Comparison of ENCODE assay signal across 15 cellular contexts in genomic region chr14:68807987-68808386, GRCh38. TPM values are rescaled to one million over a fixed set of nuclear protein-coding genes. Genes with fewer than 3 reads are reported as not detected.
DNase-seq lines count a peak whose midpoint lies in the region; ATAC-seq and TF ChIP-seq lines count a peak whose summit lies in the region.
"Had no signal": no experiment of that assay in that cellular context is flagged by ENCODE, and none has a peak within 500 bp of the region (broad histone marks: within the 10 kb centered on the region; RNA-seq: fewer than 3 reads in every experiment).

No MANE protein-coding gene starts in this region.

- H4K20me1 ChIP-seq in DOHH2 (ENCODE audit: control insufficient read depth, insufficient read depth, low read depth, low read length): no peaks in the 10 kb centered on the region

- H3K27me3 ChIP-seq in DOHH2 (ENCODE audit: control insufficient read depth, low read length): no peaks in the 10 kb centered on the region

- H3K36me3 ChIP-seq in DOHH2 (ENCODE audit: control insufficient read depth, low read length): peaks cover 13% of the 10 kb centered on the region

- H3K9me3 Mint-ChIP-seq in activated B cell treated with CpG ODN at 0.5 μM for 24 hours: no peaks in the 10 kb centered on the region
- H3K9me3 Mint-ChIP-seq in mesothelial cell of epicardium: peaks cover 17% of the 10 kb centered on the region
- H3K9me3 Mint-ChIP-seq in stimulated activated effector memory CD8-positive, alpha-beta T cell treated with anti-CD3 and anti-CD28 coated beads, Interleukin-12 subunit alpha, Interleukin-12 subunit beta, amount 100 ng/mL, for 72 hours: no peaks in the 10 kb centered on the region
- peaks cover 21% of the 10 kb centered on the region for H3K9me3 Mint-ChIP-seq in WTC11
- H3K9me3 Mint-ChIP-seq: activated naive CD4-positive, alpha-beta T cell treated with anti-CD3 and anti-CD28 coated beads, Interleukin-2, amount 50 U/mL, for 72 hours; naive thymus-derived CD8-positive, alpha-beta T cell had no signal

- peaks cover 12% of the 10 kb centered on the region for H3K9me3 ChIP-seq in DOHH2 (ENCODE audit: control insufficient read depth, insufficient read depth, low read length)

- no peaks in the 10 kb centered on the region for H3K27me3 Mint-ChIP-seq in activated B cell treated with CpG ODN at 0.5 μM for 24 hours
- H3K27me3 Mint-ChIP-seq in mesothelial cell of epicardium (ENCODE audit: low read depth): no peaks in the 10 kb centered on the region
- no peaks in the 10 kb centered on the region for H3K27me3 Mint-ChIP-seq in WTC11 (ENCODE audit: low read depth)
- H3K27me3 Mint-ChIP-seq: naive thymus-derived CD8-positive, alpha-beta T cell; stimulated activated naive CD8-positive, alpha-beta T cell treated with anti-CD3 and anti-CD28 coated beads, Interleukin-15, amount 100 ng/mL, for 72 hours had no signal

- POLR2A ChIA-PET in activated B cell treated with CpG ODN at 0.5 μM for 24 hours (lab: Charles Lee) (interaction anchor here (1.1 to 23.4 kb wide), 9 partner anchors 7 to 541 kb away, joined by 3 to 2953 read pairs (median 7); partner anchors contain the start of gene ZFP36L1), WTC11 (lab: Charles Lee) (interaction anchor here (1.6 kb wide), 1 partner anchor 15 kb away, joined by 7 read pairs; the partner anchor contains the start of gene ZFP36L1)

- peak overlapping the region; percentile 85; the same call in 1 of the 2 replicates for H3K4me2 ChIP-seq in DOHH2 (ENCODE audit: low read length)

- H3K79me2 ChIP-seq in DOHH2 (ENCODE audit: control insufficient read depth, low read length): peaks cover 2% of the 10 kb centered on the region

- peaks cover 63% of the 10 kb centered on the region for H3K4me1 ChIP-seq in DOHH2 (ENCODE audit: control insufficient read depth, low read length)

- H3K4me3 ChIP-seq in DOHH2 (ENCODE audit: low read length): no peak overlapping the region

- peak overlapping the region; percentile 93 for H3K27ac ChIP-seq in DOHH2 (ENCODE audit: low read depth, low read length)
- H3K27ac ChIP-seq: HL-60 had no signal

- intact Hi-C loops in activated B cell treated with CpG ODN at 0.5 μM for 24 hours (cut with micrococcal nuclease): no loop called here

- H3K36me3 Mint-ChIP-seq in activated B cell treated with CpG ODN at 0.5 μM for 24 hours (ENCODE audit: low read depth): peaks cover 3% of the 10 kb centered on the region
- H3K36me3 Mint-ChIP-seq in mesothelial cell of epicardium: peaks cover 19% of the 10 kb centered on the region
- H3K36me3 Mint-ChIP-seq in stimulated activated effector memory CD8-positive, alpha-beta T cell treated with anti-CD3 and anti-CD28 coated beads, Interleukin-12 subunit alpha, Interleukin-12 subunit beta, amount 100 ng/mL, for 72 hours: no peaks in the 10 kb centered on the region
- peaks cover 18% of the 10 kb centered on the region for H3K36me3 Mint-ChIP-seq in WTC11

- peaks cover 17% of the 10 kb centered on the region for H3F3A ChIP-seq in DOHH2 (ENCODE audit: control insufficient read depth, insufficient read depth)

- ATAC-seq in activated B cell treated with CpG ODN at 0.5 μM for 24 hours (ENCODE audit: low read depth) (no peak), WTC11 (no peak), HG02763 (IDR thresholded peaks at IDR 0.05; ENCODE audit: unreplicated experiment) (no peak), HG03571 (IDR thresholded peaks at IDR 0.05; ENCODE audit: unreplicated experiment) (no peak), HG03521 (IDR thresholded peaks at IDR 0.05; ENCODE audit: unreplicated experiment) (no peak)
- no peak for ATAC-seq in stimulated activated effector memory CD8-positive, alpha-beta T cell treated with anti-CD3 and anti-CD28 coated beads, Interleukin-12 subunit alpha, Interleukin-12 subunit beta, amount 100 ng/mL, for 72 hours
- ATAC-seq: HCT116; stimulated activated naive CD8-positive, alpha-beta T cell treated with anti-CD3 and anti-CD28 coated beads, Interleukin-15, amount 100 ng/mL, for 72 hours had no signal

- no peak for DNase-seq in activated B cell treated with CpG ODN at 0.5 μM for 24 hours
- DNase-seq in mesothelial cell of epicardium (ENCODE audit: low spot score in 2 of 2, unreplicated experiment in 2 of 2): peak in 1 of 2 experiments; percentile 26
- DNase-seq in stimulated activated effector memory CD8-positive, alpha-beta T cell treated with anti-CD3 and anti-CD28 coated beads, Interleukin-12 subunit alpha, Interleukin-12 subunit beta, amount 100 ng/mL, for 72 hours (ENCODE audit: low spot score in 2 of 2): no peak
- no peak for DNase-seq in WTC11 (ENCODE audit: low spot score)
- DNase-seq: activated CD4-positive, CD25-positive, alpha-beta regulatory T cell; naive thymus-derived CD8-positive, alpha-beta T cell; NCI-H1436 treated with DMSO at 0.1 percent for 48 hours had no signal

- H3K27ac Mint-ChIP-seq in activated B cell treated with CpG ODN at 0.5 μM for 24 hours: peak overlapping the region; percentile 98
- H3K27ac Mint-ChIP-seq in mesothelial cell of epicardium: peak overlapping the region; percentile 90
- peak overlapping the region; percentile 58 for H3K27ac Mint-ChIP-seq in stimulated activated effector memory CD8-positive, alpha-beta T cell treated with anti-CD3 and anti-CD28 coated beads, Interleukin-12 subunit alpha, Interleukin-12 subunit beta, amount 100 ng/mL, for 72 hours
- H3K27ac Mint-ChIP-seq in WTC11: no peak overlapping the region

- TF ChIP-seq CTCF in DOHH2 (IDR thresholded peaks at IDR 0.05; ENCODE audit: low read depth, low read length, poor library complexity, severe bottlenecking) (no peak), activated B cell treated with CpG ODN at 0.5 μM for 24 hours (IDR thresholded peaks at IDR 0.05) (no peak), mesothelial cell of epicardium (IDR thresholded peaks at IDR 0.05; ENCODE audit: unreplicated experiment) (no peak), WTC11 (IDR thresholded peaks at IDR 0.05) (no peak)

- CTCF ChIA-PET in activated B cell treated with CpG ODN at 0.5 μM for 24 hours (lab: Charles Lee): interaction anchor here (1.5 to 2.2 kb wide), 2 partner anchors 8 to 12 kb away, joined by 7 to 13 read pairs; no protein-coding TSS in a partner anchor
- CTCF ChIA-PET in WTC11 (lab: Charles Lee): no interaction called here

- H3K4me1 Mint-ChIP-seq in activated B cell treated with CpG ODN at 0.5 μM for 24 hours: peaks cover 87% of the 10 kb centered on the region
- peaks cover 30% of the 10 kb centered on the region for H3K4me1 Mint-ChIP-seq in mesothelial cell of epicardium
- H3K4me1 Mint-ChIP-seq in stimulated activated effector memory CD8-positive, alpha-beta T cell treated with anti-CD3 and anti-CD28 coated beads, Interleukin-12 subunit alpha, Interleukin-12 subunit beta, amount 100 ng/mL, for 72 hours: peaks cover 34% of the 10 kb centered on the region
- H3K4me1 Mint-ChIP-seq in WTC11: peaks cover 30% of the 10 kb centered on the region

- H3K4me3 Mint-ChIP-seq in activated B cell treated with CpG ODN at 0.5 μM for 24 hours: no peak overlapping the region
- no peak overlapping the region for H3K4me3 Mint-ChIP-seq in mesothelial cell of epicardium
- no peak overlapping the region for H3K4me3 Mint-ChIP-seq in stimulated activated effector memory CD8-positive, alpha-beta T cell treated with anti-CD3 and anti-CD28 coated beads, Interleukin-12 subunit alpha, Interleukin-12 subunit beta, amount 100 ng/mL, for 72 hours
- no peak overlapping the region for H3K4me3 Mint-ChIP-seq in WTC11

- H3K9me2 ChIP-seq in DOHH2 (replicated peaks; ENCODE audit: control insufficient read depth, low read length): no peaks in the 10 kb centered on the region

TF ChIP-seq in WTC11, 78 proteins besides CTCF, POLR2A, EP300 and RAD21 (continues in another document):
- no peak for TF ChIP-seq MYBL2 (CRISPR knock-in tag; IDR thresholded peaks at IDR 0.05)
- TF ChIP-seq PREB (CRISPR knock-in tag; IDR thresholded peaks at IDR 0.05; ENCODE audit: borderline replicate concordance): no peak
- TF ChIP-seq SMAD4 (CRISPR knock-in tag; IDR thresholded peaks at IDR 0.05): no peak
- TF ChIP-seq ZNF416 (CRISPR knock-in tag; IDR thresholded peaks at IDR 0.05): no peak
- no peak for TF ChIP-seq ATF3 (CRISPR knock-in tag; conservative IDR thresholded peaks at IDR 0.05)
- no peak for TF ChIP-seq USF2 (CRISPR knock-in tag; IDR thresholded peaks at IDR 0.05)
- no peak for TF ChIP-seq TEAD4 (CRISPR knock-in tag; IDR thresholded peaks at IDR 0.05)
- TF ChIP-seq ZNF219 (CRISPR knock-in tag; IDR thresholded peaks at IDR 0.05; ENCODE audit: borderline replicate concordance): no peak

RNA-seq across cellular contexts. Expression of gene ZFP36L1, which starts 15.1 kb away (rescaled TPM):
- 814 and 884 TPM in 2 replicates for total RNA-seq in activated B cell treated with CpG ODN at 0.5 μM for 24 hours
- 377 to 390 TPM (median 382 TPM) in 3 replicates for total RNA-seq in mesothelial cell of epicardium
- total RNA-seq in WTC11 (2021): 132 to 150 TPM (median 148 TPM) in 3 replicates
